Comparison of ENCODE assay signal across 21 cellular contexts in the genomic region with DNA sequence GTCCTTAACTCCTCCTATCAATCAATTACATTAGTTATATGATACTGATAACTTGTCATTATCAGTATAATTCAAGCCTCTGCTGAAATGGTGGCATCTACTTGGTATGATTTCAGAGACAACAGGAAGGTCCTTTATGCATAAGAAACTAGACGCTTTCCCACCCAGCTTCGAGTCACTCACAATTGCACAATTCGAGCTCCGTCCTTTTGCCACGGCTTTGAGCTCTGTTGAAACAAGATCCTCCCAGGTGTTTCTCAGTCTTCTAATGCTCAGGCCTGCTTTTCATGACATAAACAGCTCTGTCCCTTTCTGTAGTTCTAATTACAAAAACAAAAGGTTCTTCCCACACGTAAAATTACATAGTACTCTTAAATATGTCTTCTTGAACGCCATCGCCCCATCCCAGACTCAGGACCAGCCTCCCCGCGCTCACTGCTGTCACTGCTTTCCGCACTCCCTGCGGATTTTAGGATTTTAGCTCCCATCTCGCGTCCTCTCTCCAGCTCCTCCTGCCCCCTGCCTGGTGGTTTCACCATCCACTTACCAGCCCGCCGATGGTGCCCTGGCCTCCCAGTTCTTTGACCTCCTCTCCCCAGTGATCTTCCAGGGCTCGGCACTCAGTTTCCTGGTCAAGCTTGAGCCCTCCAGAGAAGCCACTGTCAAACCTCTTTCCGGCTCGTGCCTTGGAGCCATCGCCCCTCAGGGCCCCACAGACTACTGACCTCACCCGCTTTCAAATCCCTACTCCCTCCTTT. TPM values are rescaled to one million over a fixed set of nuclear protein-coding genes. Genes with fewer than 3 reads are reported as not detected.
DNase-seq lines count a peak whose midpoint lies in the region; ATAC-seq and TF ChIP-seq lines count a peak whose summit lies in the region.
"Had no signal": no experiment of that assay in that cellular context is flagged by ENCODE, and none has a peak within 500 bp of the region (broad histone marks: within the 10 kb centered on the region; RNA-seq: fewer than 3 reads in every experiment).

No MANE protein-coding gene starts in this region.

- no peaks in the 10 kb centered on the region for H4K20me1 ChIP-seq in PC-3 (ENCODE audit: low read length)
- H4K20me1 ChIP-seq: BLaER1 had no signal

- POLR2A ChIA-PET in PC-3 (lab: Charles Lee; ENCODE audit: unreplicated experiment), result no interaction called here

- no peaks in the 10 kb centered on the region for H3K27me3 ChIP-seq in PC-3 (ENCODE audit: low read length)
- H3K27me3 ChIP-seq in esophagus squamous epithelium, result no peaks in the 10 kb centered on the region
- H3K27me3 ChIP-seq: BLaER1, MG63 had no signal

- peaks cover 23% of the 10 kb centered on the region for H3K4me1 ChIP-seq in PC-3 (ENCODE audit: insufficient read depth, low read length)
- peaks cover 0 to 38% (median 0%) of the 10 kb centered on the region in 3 donors for H3K4me1 ChIP-seq in esophagus squamous epithelium
- H3K4me1 ChIP-seq: psoas muscle had no signal

- H3K27me3 Mint-ChIP-seq in HFFc6 (ENCODE audit: insufficient read depth), result peaks cover 2% of the 10 kb centered on the region; the same call in 1 of the 2 replicates
- peaks cover 10% of the 10 kb centered on the region for H3K27me3 Mint-ChIP-seq in progenitor cell of endocrine pancreas

- no peak for TF ChIP-seq CTCF in HFFc6 (IDR thresholded peaks at IDR 0.05)
- no peak for TF ChIP-seq CTCF in PC-3 (conservative IDR thresholded peaks at IDR 0.05; ENCODE audit: low read depth, low read length)
- no peak for TF ChIP-seq CTCF in progenitor cell of endocrine pancreas (IDR thresholded peaks at IDR 0.05; ENCODE audit: unreplicated experiment)
- no peak for TF ChIP-seq CTCF in esophagus squamous epithelium (IDR thresholded peaks at IDR 0.05)
- TF ChIP-seq CTCF in coronary artery (IDR thresholded peaks at IDR 0.05), result no peak

- no peaks in the 10 kb centered on the region for H3K9me2 ChIP-seq in PC-3 (replicated peaks; ENCODE audit: low read length)

- in situ Hi-C loops in ACHN (cut with HindIII; ENCODE audit: low pct_ligation_motif_present, low pct_unique_long_range_greater_than_20kb, low sequenced_read_pairs), result no loop called here

- H3K9me3 Mint-ChIP-seq in HFFc6 (no peaks in the 10 kb centered on the region), progenitor cell of endocrine pancreas (ENCODE audit: low read depth) (no peaks in the 10 kb centered on the region)

- H3K4me3 Mint-ChIP-seq in HFFc6 (no peak overlapping the region; the same call in 1 of the 2 replicates), progenitor cell of endocrine pancreas (ENCODE audit: low read depth) (no peak overlapping the region)

- WGBS in esophagus squamous epithelium, 2 donors, result 76 to 80% methylated on average over 20 to 21 of the region's 21 CpGs

- no peak overlapping the region for H2AFZ ChIP-seq in PC-3 (ENCODE audit: low read length)

- no peak overlapping the region for H3K9ac ChIP-seq in PC-3 (ENCODE audit: low read length)
- H3K9ac ChIP-seq: BLaER1 had no signal

- intact Hi-C loops in PC-3 (cut with micrococcal nuclease) (no loop called here), esophagus squamous epithelium (cut with DNase I) (no loop called here)

- H3K4me1 Mint-ChIP-seq in HFFc6 (ENCODE audit: low read depth) (peaks cover 64% of the 10 kb centered on the region), progenitor cell of endocrine pancreas (ENCODE audit: low read depth) (peaks cover 18% of the 10 kb centered on the region)

- ATAC-seq in PC-3, result no peak
- ATAC-seq in esophagus mucosa, result peak; percentile 51
- no peak for ATAC-seq in GM19455 (IDR thresholded peaks at IDR 0.05; ENCODE audit: unreplicated experiment)
- ATAC-seq: psoas muscle had no signal

- no peak overlapping the region for H3K27ac ChIP-seq in PC-3 (ENCODE audit: low read length)
- peak overlapping the region in 1 of 4 donors; percentile 44 for H3K27ac ChIP-seq in esophagus squamous epithelium
- H3K27ac ChIP-seq in coronary artery, result no peak overlapping the region
- H3K27ac ChIP-seq: BLaER1, psoas muscle had no signal

- TF ChIP-seq POLR2A in esophagus squamous epithelium (IDR thresholded peaks at IDR 0.05), result no peak

- CTCF ChIA-PET in PC-3 (lab: Charles Lee), result no interaction called here

- H3K36me3 Mint-ChIP-seq in HFFc6 (ENCODE audit: low read depth), result no peaks in the 10 kb centered on the region
- H3K36me3 Mint-ChIP-seq in progenitor cell of endocrine pancreas (ENCODE audit: insufficient read depth), result peaks cover 3% of the 10 kb centered on the region

- H3F3A ChIP-seq in PC-3 (ENCODE audit: low read length, unreplicated experiment), result no peaks in the 10 kb centered on the region

- no peak for DNase-seq in HFFc6
- peak; percentile 26 for DNase-seq in PC-3
- no peak for DNase-seq in progenitor cell of endocrine pancreas (ENCODE audit: low spot score, unreplicated experiment)
- DNase-seq in ACHN, result no peak
- DNase-seq in esophagus squamous epithelium (lab: John Stamatoyannopoulos, UW), result no peak
- no peak for DNase-seq in coronary artery (ENCODE audit: low spot score)
- DNase-seq: activated CD4-positive, alpha-beta T cell treated with anti-CD3 and anti-CD28 coated beads for 1 hour; activated CD8-positive, alpha-beta memory T cell treated with anti-CD3 and anti-CD28 coated beads, Interleukin-2, amount 50 U/mL, for 4 hours; activated naive CD4-positive, alpha-beta T cell treated with Interleukin-2 at 50 U/mL for 16 hours; left colon; MG63; NCI-H2081 treated with DMSO at 0.1 percent for 48 hours; NCI-H748 treated with DMSO at 0.1 percent for 48 hours; psoas muscle; RPMI8226 had no signal

- H3K4me2 ChIP-seq in PC-3 (ENCODE audit: low read length), result no peak overlapping the region
- H3K4me2 ChIP-seq: BLaER1 had no signal

- H3K4me3 ChIP-seq in PC-3 (ENCODE audit: low read length), result no peak overlapping the region
- H3K4me3 ChIP-seq in esophagus squamous epithelium, result no peak overlapping the region
- H3K4me3 ChIP-seq in coronary artery, result no peak overlapping the region
- H3K4me3 ChIP-seq: BLaER1, MG63, psoas muscle had no signal

- H3K36me3 ChIP-seq in PC-3 (ENCODE audit: low read depth, low read length), result no peaks in the 10 kb centered on the region
- no peaks in the 10 kb centered on the region for H3K36me3 ChIP-seq in esophagus squamous epithelium
- H3K36me3 ChIP-seq: BLaER1, MG63 had no signal

- peak overlapping the region; percentile 84 for H3K27ac Mint-ChIP-seq in HFFc6
- H3K27ac Mint-ChIP-seq in progenitor cell of endocrine pancreas, result peak overlapping the region; percentile 37

- H3K79me2 ChIP-seq in PC-3 (ENCODE audit: low read length), result no peaks in the 10 kb centered on the region

- H3K9me3 ChIP-seq in PC-3 (ENCODE audit: low read length) (no peaks in the 10 kb centered on the region), esophagus squamous epithelium (no peaks in the 10 kb centered on the region)
- H3K9me3 ChIP-seq: BLaER1, MG63, psoas muscle had no signal

- no TSS peak for BruUV-seq in PC-3 (replicated peaks; lab: Mats Ljungman, UMichigan)

RNA-seq across cellular contexts. Expression of gene PNPLA1, which starts 23.2 kb away (rescaled TPM):
- not detected for total RNA-seq in HFFc6 (2021; fragmentation: NEBNext Ultra II Directional; extraction: Animal tissue kit (Norgen Biotek cat#: 25700))
- 0.29 TPM in 1 of 2 replicates, not detected in the other for total RNA-seq in PC-3 (2014; rRNA removed)
- 0.20 TPM for total RNA-seq in esophagus mucosa
- not detected in 2 replicates for total RNA-seq in progenitor cell of endocrine pancreas
- under 1 TPM in 2 of 4 donors, not detected in 2; 0.59 to 0.64 TPM for total RNA-seq in esophagus squamous epithelium
- total RNA-seq: dermis microvascular lymphatic vessel endothelial cell; fibroblast of lung; psoas muscle; T-helper 1 cell treated with Interleukin-12 subunit alpha and Interleukin-12 subunit beta and Interleukin-4 antibody, amounts not matched to agents 30 ng/mL and 1 ng/mL, for 36 hours had no signal

RNA-seq across cellular contexts. Expression of gene BRPF3, which starts 50.1 kb away (rescaled TPM):
- 10 to 100 TPM; 26.5 to 32.4 (median 28.9) TPM for total RNA-seq in HFFc6 (2021; fragmentation: NEBNext Ultra II Directional; extraction: Animal tissue kit (Norgen Biotek cat#: 25700))
- total RNA-seq in PC-3 (2014; rRNA removed) (14.3 and 21.4 TPM in 2 replicates), esophagus mucosa (14.5 TPM), progenitor cell of endocrine pancreas (65.8 and 73.1 TPM in 2 replicates), esophagus squamous epithelium (10 to 100 TPM in 2 of 4 donors, 1 to 10 TPM in 2; 6.3 to 16.8 (median 9.9) TPM)
